Comparison of ENCODE assay signal across 7 cellular contexts in genomic region chr10:1643161-1643910, GRCh38.
DNase-seq lines count a peak whose midpoint lies in the region; ATAC-seq and TF ChIP-seq lines count a peak whose summit lies in the region.

No MANE protein-coding gene starts in this region.

- DNase-seq in T-helper 2 cell treated with Interferon-gamma antibody and Interleukin-4, amounts not matched to agents 5 μg/mL and 100 μg/mL, for 36 hours (ENCODE audit: low spot score), result peak; percentile 25
- DNase-seq in upper lobe of left lung, result no peak
- no peak for DNase-seq in DMS153 (lab: John Stamatoyannopoulos, UW)
- DNase-seq in natural killer cell, result no peak

- H3K4me2 ChIP-seq in neural cell (ENCODE audit: low read length), result peak overlapping the region; percentile 37

- WGBS in upper lobe of left lung, 2 donors, result 54 to 60% methylated on average over 11 of the region's 11 CpGs

- peak; percentile 71 for ATAC-seq in GM18907 (IDR thresholded peaks at IDR 0.05; ENCODE audit: unreplicated experiment)
- peak; percentile 63 for ATAC-seq in HG02588 (IDR thresholded peaks at IDR 0.05; ENCODE audit: unreplicated experiment)
- ATAC-seq in upper lobe of left lung (ENCODE audit: low FRiP score in 2 of 2), result no peak
- ATAC-seq in natural killer cell, result no peak

- peaks cover 3% of the 10 kb centered on the region for H3K4me1 Mint-ChIP-seq in T-helper 2 cell treated with Interferon-gamma antibody and Interleukin-4, amounts not matched to agents 5 μg/mL and 100 μg/mL, for 36 hours (ENCODE audit: low read depth)
- H3K4me1 Mint-ChIP-seq in natural killer cell, result no peaks in the 10 kb centered on the region

- no peak overlapping the region for H3K27ac Mint-ChIP-seq in T-helper 2 cell treated with Interferon-gamma antibody and Interleukin-4, amounts not matched to agents 5 μg/mL and 100 μg/mL, for 36 hours
- no peak overlapping the region for H3K27ac Mint-ChIP-seq in natural killer cell

- H3K4me1 ChIP-seq in upper lobe of left lung, result no peaks in the 10 kb centered on the region

- no peaks in the 10 kb centered on the region for H3F3A ChIP-seq in neural cell (ENCODE audit: insufficient read depth, low read length, poor library complexity, severe bottlenecking)

- TF ChIP-seq EP300 in neural cell (conservative IDR thresholded peaks at IDR 0.05; ENCODE audit: poor library complexity, severe bottlenecking) (no peak), upper lobe of left lung (IDR thresholded peaks at IDR 0.05) (no peak)

- TF ChIP-seq POLR2A in upper lobe of left lung (IDR thresholded peaks at IDR 0.05), result no peak

- no peaks in the 10 kb centered on the region for H3K36me3 Mint-ChIP-seq in T-helper 2 cell treated with Interferon-gamma antibody and Interleukin-4, amounts not matched to agents 5 μg/mL and 100 μg/mL, for 36 hours (ENCODE audit: low read depth)
- H3K36me3 Mint-ChIP-seq in natural killer cell, result no peaks in the 10 kb centered on the region

- no peak for TF ChIP-seq CTCF in neural cell (IDR thresholded peaks at IDR 0.05; ENCODE audit: poor library complexity, severe bottlenecking)
- no peak for TF ChIP-seq CTCF in upper lobe of left lung (IDR thresholded peaks at IDR 0.05)
- no peak for TF ChIP-seq CTCF in natural killer cell (IDR thresholded peaks at IDR 0.05)

- H3K9me2 ChIP-seq in neural cell (ENCODE audit: insufficient read depth, low read length), result no peaks in the 10 kb centered on the region

- intact Hi-C loops in natural killer cell (cut with micrococcal nuclease), result no loop called here

- peak overlapping the region; percentile 27 for H3K4me3 ChIP-seq in neural cell (ENCODE audit: low read length)
- H3K4me3 ChIP-seq in upper lobe of left lung, result no peak overlapping the region

- H3K27me3 ChIP-seq in neural cell (ENCODE audit: insufficient read depth, low read depth, low read length) (no peaks in the 10 kb centered on the region), upper lobe of left lung (no peaks in the 10 kb centered on the region)

- H4K20me1 ChIP-seq in neural cell (ENCODE audit: insufficient read depth), result no peaks in the 10 kb centered on the region

- no peak for TF ChIP-seq RAD21 in neural cell (conservative IDR thresholded peaks at IDR 0.05)

- H3K4me3 Mint-ChIP-seq in T-helper 2 cell treated with Interferon-gamma antibody and Interleukin-4, amounts not matched to agents 5 μg/mL and 100 μg/mL, for 36 hours, result no peak overlapping the region
- no peak overlapping the region for H3K4me3 Mint-ChIP-seq in natural killer cell

- H3K27me3 Mint-ChIP-seq in T-helper 2 cell treated with Interferon-gamma antibody and Interleukin-4, amounts not matched to agents 5 μg/mL and 100 μg/mL, for 36 hours (ENCODE audit: low read depth), result no peaks in the 10 kb centered on the region
- peaks cover 0 to 3% of the 10 kb centered on the region in 2 donors for H3K27me3 Mint-ChIP-seq in natural killer cell (ENCODE audit: low read depth in 2 of 2)

- H3K9ac ChIP-seq in neural cell (ENCODE audit: low read length), result peak overlapping the region; percentile 35

- H3K9me3 ChIP-seq in neural cell (ENCODE audit: low read length) (no peaks in the 10 kb centered on the region), upper lobe of left lung (no peaks in the 10 kb centered on the region)

- H3K27ac ChIP-seq in neural cell (ENCODE audit: low read length) (peak overlapping the region; percentile 66), upper lobe of left lung (no peak overlapping the region)

- H3K36me3 ChIP-seq in neural cell (ENCODE audit: insufficient read depth, low read length) (no peaks in the 10 kb centered on the region), upper lobe of left lung (no peaks in the 10 kb centered on the region)

- no peak overlapping the region for H2AFZ ChIP-seq in neural cell (ENCODE audit: low read depth, low read length)

- H3K9me3 Mint-ChIP-seq in T-helper 2 cell treated with Interferon-gamma antibody and Interleukin-4, amounts not matched to agents 5 μg/mL and 100 μg/mL, for 36 hours, result no peaks in the 10 kb centered on the region
- H3K9me3 Mint-ChIP-seq in natural killer cell, result no peaks in the 10 kb centered on the region

- H3K79me2 ChIP-seq in neural cell (replicated peaks; ENCODE audit: insufficient read depth, low read length), result no peaks in the 10 kb centered on the region

TF ChIP-seq in neural cell, 6 proteins besides CTCF, POLR2A, EP300 and RAD21:
- TF ChIP-seq, protein P1, sequence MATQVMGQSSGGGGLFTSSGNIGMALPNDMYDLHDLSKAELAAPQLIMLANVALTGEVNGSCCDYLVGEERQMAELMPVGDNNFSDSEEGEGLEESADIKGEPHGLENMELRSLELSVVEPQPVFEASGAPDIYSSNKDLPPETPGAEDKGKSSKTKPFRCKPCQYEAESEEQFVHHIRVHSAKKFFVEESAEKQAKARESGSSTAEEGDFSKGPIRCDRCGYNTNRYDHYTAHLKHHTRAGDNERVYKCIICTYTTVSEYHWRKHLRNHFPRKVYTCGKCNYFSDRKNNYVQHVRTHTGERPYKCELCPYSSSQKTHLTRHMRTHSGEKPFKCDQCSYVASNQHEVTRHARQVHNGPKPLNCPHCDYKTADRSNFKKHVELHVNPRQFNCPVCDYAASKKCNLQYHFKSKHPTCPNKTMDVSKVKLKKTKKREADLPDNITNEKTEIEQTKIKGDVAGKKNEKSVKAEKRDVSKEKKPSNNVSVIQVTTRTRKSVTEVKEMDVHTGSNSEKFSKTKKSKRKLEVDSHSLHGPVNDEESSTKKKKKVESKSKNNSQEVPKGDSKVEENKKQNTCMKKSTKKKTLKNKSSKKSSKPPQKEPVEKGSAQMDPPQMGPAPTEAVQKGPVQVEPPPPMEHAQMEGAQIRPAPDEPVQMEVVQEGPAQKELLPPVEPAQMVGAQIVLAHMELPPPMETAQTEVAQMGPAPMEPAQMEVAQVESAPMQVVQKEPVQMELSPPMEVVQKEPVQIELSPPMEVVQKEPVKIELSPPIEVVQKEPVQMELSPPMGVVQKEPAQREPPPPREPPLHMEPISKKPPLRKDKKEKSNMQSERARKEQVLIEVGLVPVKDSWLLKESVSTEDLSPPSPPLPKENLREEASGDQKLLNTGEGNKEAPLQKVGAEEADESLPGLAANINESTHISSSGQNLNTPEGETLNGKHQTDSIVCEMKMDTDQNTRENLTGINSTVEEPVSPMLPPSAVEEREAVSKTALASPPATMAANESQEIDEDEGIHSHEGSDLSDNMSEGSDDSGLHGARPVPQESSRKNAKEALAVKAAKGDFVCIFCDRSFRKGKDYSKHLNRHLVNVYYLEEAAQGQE (IDR thresholded peaks at IDR 0.05; ENCODE audit: borderline replicate concordance), result peak; percentile 24
- TF ChIP-seq EZH2 (IDR thresholded peaks at IDR 0.05; ENCODE audit: borderline replicate concordance, insufficient read depth, low read length, poor library complexity, severe bottlenecking) (no peak), MXI1 (conservative IDR thresholded peaks at IDR 0.05; ENCODE audit: poor library complexity, severe bottlenecking) (no peak), TAF1 (IDR thresholded peaks at IDR 0.05; ENCODE audit: low read depth) (no peak)

Comparison
In these comparisons a context has a peak if more than half of its experiments do, and no peak if none do; other contexts are left out.
1. ATAC-seq: peak in GM18907 (single experiment) and HG02588 (single experiment); none in upper lobe of left lung (0 of 2) and natural killer cell (0 of 3).